ENCODE assay signal across 9 cellular contexts in the genomic region with DNA sequence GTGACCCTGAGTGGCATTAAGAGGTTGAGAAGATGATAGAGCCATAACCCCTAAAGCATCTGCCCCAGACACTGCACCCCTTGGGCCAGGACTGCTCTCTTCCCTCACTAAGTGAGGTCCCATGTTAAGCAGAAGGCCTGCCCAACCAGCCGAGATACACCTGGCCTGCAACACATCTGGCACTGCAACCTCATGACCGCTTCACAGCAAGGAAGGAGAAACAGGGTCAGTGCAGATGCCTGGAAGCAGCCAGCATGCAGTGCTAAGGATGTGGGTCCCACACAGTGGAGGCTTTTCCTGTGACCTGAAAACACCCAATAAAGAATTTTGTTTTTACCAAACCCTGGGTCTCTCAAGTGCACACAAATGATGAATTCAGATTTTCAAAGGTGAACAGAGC. TPM values are rescaled to one million over a fixed set of nuclear protein-coding genes. Genes with fewer than 3 reads are reported as not detected.
A peak's percentile ranks its signal among the peaks of the same experiment; 100 is the strongest.
DNase-seq lines count a peak whose midpoint lies in the region; ATAC-seq and TF ChIP-seq lines count a peak whose summit lies in the region.
"Had no signal": no experiment of that assay in that cellular context is flagged by ENCODE, and none has a peak within 500 bp of the region (broad histone marks: within the 10 kb centered on the region; RNA-seq: fewer than 3 reads in every experiment).

No MANE protein-coding gene starts in this region.

- no peak overlapping the region for H2BK15ac ChIP-seq in mesendoderm (replicated peaks; ENCODE audit: low read depth)

- H3K23ac ChIP-seq in mesendoderm (ENCODE audit: low read length): no peak overlapping the region

- H4K5ac ChIP-seq in mesendoderm (ENCODE audit: low read length): no peak overlapping the region

- peaks cover 3% of the 10 kb centered on the region for H3K79me1 ChIP-seq in mesendoderm (ENCODE audit: low read length)

- no peak overlapping the region for H3K4ac ChIP-seq in mesendoderm (ENCODE audit: low read depth, low read length)

- DNase-seq in Peyer's patch (no peak), cardiac muscle cell (ENCODE audit: low read depth in 1 of 2, low spot score in 1 of 2) (no peak), psoas muscle (no peak), dermis blood vessel endothelial cell (no peak), mesendoderm (no peak), NCI-H2107 treated with DMSO at 0.1 percent for 48 hours (lab: John Stamatoyannopoulos, UW; ENCODE audit: unreplicated experiment) (no peak)
- DNase-seq: activated T-cell treated with anti-CD3 and anti-CD28 coated beads, Interleukin-2, amount 50 U/mL, for 24 hours had no signal

- H3K9me3 ChIP-seq in BLaER1 (0 out of 2 replicates have a peak, but pooled peaks cover 3% of the 10 kb centered on the region), Peyer's patch (no peaks in the 10 kb centered on the region), cardiac muscle cell (ENCODE audit: low read depth) (no peaks in the 10 kb centered on the region), psoas muscle (no peaks in the 10 kb centered on the region)

- intact Hi-C loops in psoas muscle (cut with DNase I): no loop called here

- 61 to 68% (median 66%) methylated on average over 2 of the region's 2 CpGs for WGBS in psoas muscle, 3 donors
- no CpG with 5 or more reads among the region's 2 CpGs for WGBS in mesendoderm (ENCODE audit: extremely low coverage, insufficient coverage, low lambda C conversion rate)

- H4K8ac ChIP-seq in mesendoderm (ENCODE audit: low read depth, low read length): no peak overlapping the region

- H3K9ac ChIP-seq in BLaER1: no peak overlapping the region
- H3K9ac ChIP-seq in mesendoderm (ENCODE audit: low read length): no peak overlapping the region

- H3K27me3 ChIP-seq in BLaER1 (no peaks in the 10 kb centered on the region), Peyer's patch (no peaks in the 10 kb centered on the region), cardiac muscle cell (no peaks in the 10 kb centered on the region), psoas muscle (ENCODE audit: insufficient read depth in 3 of 3, low read length in 2 of 3) (no peaks in the 10 kb centered on the region), mesendoderm (ENCODE audit: insufficient read depth, low read length, poor library complexity) (peaks cover under 1% of the 10 kb centered on the region)

- peaks cover 51% of the 10 kb centered on the region for H4K20me1 ChIP-seq in BLaER1

- H3K79me2 ChIP-seq in mesendoderm (ENCODE audit: control insufficient read depth, insufficient read depth, low read length): peaks cover under 1% of the 10 kb centered on the region

- H3K56ac ChIP-seq in mesendoderm (ENCODE audit: low read length): no peak overlapping the region

- H3K4me2 ChIP-seq in BLaER1 (peak overlapping the region; percentile 56), mesendoderm (ENCODE audit: low read length) (no peak overlapping the region)

- TF ChIP-seq CTCF in Peyer's patch (IDR thresholded peaks at IDR 0.05) (no peak), cardiac muscle cell (IDR thresholded peaks at IDR 0.05; ENCODE audit: low read depth, low read length) (no peak), psoas muscle (IDR thresholded peaks at IDR 0.05) (no peak)

- no peak for TF ChIP-seq POLR2A in Peyer's patch (IDR thresholded peaks at IDR 0.05)

- no peak overlapping the region for H3K18ac ChIP-seq in mesendoderm (ENCODE audit: low read length)

- H3K36me3 ChIP-seq in BLaER1 (peaks cover 5% of the 10 kb centered on the region; the same call in 1 of the 2 replicates), Peyer's patch (no peaks in the 10 kb centered on the region), cardiac muscle cell (no peaks in the 10 kb centered on the region), psoas muscle (ENCODE audit: insufficient read depth in 1 of 2, low read depth in 1 of 2) (no peaks in the 10 kb centered on the region), mesendoderm (ENCODE audit: control insufficient read depth, insufficient read depth, low read length) (no peaks in the 10 kb centered on the region)

- no peak overlapping the region for H2AK5ac ChIP-seq in mesendoderm (ENCODE audit: low read length)

- no peak overlapping the region for H2BK5ac ChIP-seq in mesendoderm (ENCODE audit: low read length)

- H3K4me3 ChIP-seq in BLaER1 (no peak overlapping the region), Peyer's patch (no peak overlapping the region), cardiac muscle cell (no peak overlapping the region), psoas muscle (no peak overlapping the region), mesendoderm (ENCODE audit: low read length) (no peak overlapping the region)

- H3K4me1 ChIP-seq in BLaER1 (peaks cover 91% of the 10 kb centered on the region), Peyer's patch (peaks cover 0 to 38% (median 5%) of the 10 kb centered on the region in 4 donors), cardiac muscle cell (ENCODE audit: low read depth) (peaks cover 82% of the 10 kb centered on the region), psoas muscle (peaks cover 38% of the 10 kb centered on the region), mesendoderm (ENCODE audit: control insufficient read depth, low read depth, low read length) (peaks cover 15% of the 10 kb centered on the region)

- no peak for ATAC-seq in psoas muscle
- ATAC-seq in HG03565 (IDR thresholded peaks at IDR 0.05; ENCODE audit: unreplicated experiment): no peak

- H2BK120ac ChIP-seq in mesendoderm (ENCODE audit: low read depth, low read length): no peak overlapping the region

- H3K27ac ChIP-seq in BLaER1 (no peak overlapping the region), Peyer's patch (peak overlapping the region; percentile 27 to 75 (median 48)), cardiac muscle cell (peak overlapping the region; percentile 61), psoas muscle (peak overlapping the region; percentile 53), mesendoderm (ENCODE audit: low read depth, low read length) (no peak overlapping the region)

RNA-seq across cellular contexts. Expression of a gene that starts 7.4 kb away (rescaled TPM):
- total RNA-seq in Peyer's patch (10 to 100 TPM in 3 of 4 donors, 1 to 10 TPM in 1; 4.0 to 29.7 (median 21.0) TPM), cardiac muscle cell (38.6 and 79.6 TPM in 2 replicates), psoas muscle (1 to 10 TPM; 2.5 to 4.1 (median 2.9) TPM), dermis blood vessel endothelial cell (34.1 and 37.6 TPM in 2 replicates)
- polyA plus RNA-seq in cardiac muscle cell (20.3 and 42.5 TPM in 2 replicates), psoas muscle (1 to 10 TPM; 1.7 to 3.3 (median 2.0) TPM)
- 5.5 TPM for polyA plus RNA-seq in mesendoderm (2013, experiment 1 of 2)
- polyA plus RNA-seq in mesendoderm (2013, experiment 2 of 2): 5.2 TPM

RNA-seq across cellular contexts. Expression of a gene that starts 33.4 kb away (rescaled TPM):
- 10 to 100 TPM; 18.1 to 24.8 (median 19.2) TPM for total RNA-seq in Peyer's patch
- total RNA-seq in cardiac muscle cell: 41.9 and 49.8 TPM in 2 replicates
- 66.2 and 81.2 TPM in 2 replicates for polyA plus RNA-seq in cardiac muscle cell
- 10 to 100 TPM; 16.2 to 20.6 (median 17.0) TPM for total RNA-seq in psoas muscle
- 10 to 100 TPM; 30.8 to 55.7 (median 31.8) TPM for polyA plus RNA-seq in psoas muscle
- total RNA-seq in dermis blood vessel endothelial cell: 28.6 and 35.6 TPM in 2 replicates
- 81.7 TPM for polyA plus RNA-seq in mesendoderm (2013, experiment 1 of 2)
- 83.4 TPM for polyA plus RNA-seq in mesendoderm (2013, experiment 2 of 2)

Comparison
In these comparisons a context has a peak if more than half of its experiments do, and no peak if none do; other contexts are left out.
1. H3K27ac ChIP-seq: peak in Peyer's patch (4 of 4), cardiac muscle cell (single experiment) and psoas muscle (single experiment); none in BLaER1 (single experiment) and mesendoderm (single experiment).